ENCODE assay signal across 16 cellular contexts in the genomic region with DNA sequence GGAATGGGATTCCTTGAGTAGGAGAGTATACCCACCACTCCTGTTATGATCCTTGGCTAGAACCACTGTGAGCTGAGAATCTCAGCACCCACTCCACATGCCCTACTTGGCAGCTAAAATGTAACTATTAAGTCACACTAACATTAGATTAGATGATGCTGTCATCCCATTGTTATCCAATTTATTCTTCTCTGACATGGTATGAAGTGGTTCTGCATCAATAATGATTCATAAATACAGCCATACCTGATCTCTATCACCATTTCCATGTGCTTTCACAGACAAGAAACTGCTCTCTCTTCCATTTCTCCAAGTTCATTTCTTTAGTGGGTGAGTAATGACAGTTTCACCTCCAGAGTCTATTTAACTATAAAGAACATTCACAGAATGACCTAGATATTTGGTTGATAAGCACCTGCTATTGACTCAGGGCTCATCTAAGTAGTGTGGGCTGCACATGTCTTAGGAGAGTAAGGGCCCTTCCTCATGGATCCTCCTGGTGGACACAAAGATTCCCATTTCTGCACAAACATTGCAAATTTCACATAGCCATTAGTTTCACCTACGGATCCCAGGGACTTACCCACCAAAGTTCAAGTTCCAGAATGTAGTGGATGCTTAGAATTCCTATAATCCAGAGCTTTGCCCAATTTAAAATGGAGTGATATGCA.
DNase-seq lines count a peak whose midpoint lies in the region; ATAC-seq, FAIRE-seq and TF ChIP-seq lines count a peak whose summit lies in the region.
"Had no signal": no experiment of that assay in that cellular context is flagged by ENCODE, and none has a peak within 500 bp of the region (broad histone marks: within the 10 kb centered on the region; RNA-seq: fewer than 3 reads in every experiment).

No MANE protein-coding gene starts in this region.

- TF ChIP-seq CTCF in A549 (IDR thresholded peaks at IDR 0.05) (no peak), cardiac fibroblast (IDR thresholded peaks at IDR 0.05; ENCODE audit: low read depth, low read length) (peak; percentile 2)

- no peak for TF ChIP-seq RAD21 in A549 (conservative IDR thresholded peaks at IDR 0.05 in 1 of 2, IDR thresholded peaks at IDR 0.05 in 1 of 2)

- DNase-seq in A549 (ENCODE audit: low read depth in 1 of 2, low spot score in 1 of 2) (no peak), cardiac fibroblast (ENCODE audit: low read depth in 2 of 2) (peak; percentile 6 to 43), NCI-H226 (no peak)
- DNase-seq in activated effector memory CD4-positive, alpha-beta T cell treated with anti-CD3 and anti-CD28 coated beads, Interleukin-2, amount 50 U/mL, for 16 hours = no peak
- DNase-seq: activated CD4-positive, alpha-beta T cell treated with anti-CD3 and anti-CD28 coated beads, Interleukin-2, amount 10 ng/mL, durations not matched to agents 7 days and 5 days; activated T-cell treated with anti-CD3 and anti-CD28 coated beads, Interleukin-2, amount 50 U/mL, for 1 hour; Calu3; NCI-H1417 treated with DMSO at 0.1 percent for 48 hours; NCI-H526 treated with DMSO at 0.1 percent for 48 hours; sigmoid colon had no signal

- FAIRE-seq in A549 (lab: Jason Lieb, UNC) = no peak
- FAIRE-seq: islet of Langerhans had no signal

- no peak overlapping the region for H3K4me2 ChIP-seq in A549

- 73% methylated on average over 1 of the region's 1 CpG for WGBS in A549 (ENCODE audit: missing lambda C conversion rate)

- no peak for TF ChIP-seq POLR2A in A549 (IDR thresholded peaks at IDR 0.05; ENCODE audit: low read length)

- H3K9me3 ChIP-seq in A549 = no peaks in the 10 kb centered on the region
- H3K9me3 ChIP-seq: neutrophil, sigmoid colon had no signal

- peaks cover 10% of the 10 kb centered on the region; the same call in 2 of the 3 replicates for H3K4me1 ChIP-seq in A549
- H3K4me1 ChIP-seq: sigmoid colon had no signal

- H3K4me3 ChIP-seq in A549 = no peak overlapping the region
- no peak overlapping the region for H3K4me3 ChIP-seq in cardiac fibroblast (replicated peaks in 1 of 2; ENCODE audit: low read depth in 2 of 2, low read length in 2 of 2)
- H3K4me3 ChIP-seq: sigmoid colon had no signal

- CTCF ChIA-PET in A549 (lab: Yijun Ruan, JAX) = interaction anchor here (0.8 to 1.5 kb wide), 3 partner anchors 10 to 195 kb away, joined by 3 to 5 read pairs (median 3); no protein-coding TSS in a partner anchor

- TF ChIP-seq EP300 in A549 (IDR thresholded peaks at IDR 0.05) = no peak

- POLR2A ChIA-PET in A549 (lab: Yijun Ruan, JAX) = interaction anchor here (0.8 kb wide), 1 partner anchor 68 kb away, joined by 3 read pairs; no protein-coding TSS in a partner anchor

- H3K27ac ChIP-seq in A549 = no peak overlapping the region
- H3K27ac ChIP-seq: neutrophil, sigmoid colon had no signal

- peak; percentile 59 to 63; a peak in 5 of 6 replicates for ATAC-seq in A549
- ATAC-seq in GM19395 (IDR thresholded peaks at IDR 0.05; ENCODE audit: unreplicated experiment) = peak; percentile 32
- peak; percentile 9 for ATAC-seq in HG03159 (IDR thresholded peaks at IDR 0.05; ENCODE audit: unreplicated experiment)
- no peak for ATAC-seq in HG03565 (IDR thresholded peaks at IDR 0.05; ENCODE audit: unreplicated experiment)
- no peak for ATAC-seq in GM21381 (IDR thresholded peaks at IDR 0.05; ENCODE audit: unreplicated experiment)

TF ChIP-seq in A549, 52 proteins besides CTCF, POLR2A, EP300 and RAD21:
- TF ChIP-seq BHLHE40 (IDR thresholded peaks at IDR 0.05; ENCODE audit: low read depth, low read length) (no peak), CBX2 (IDR thresholded peaks at IDR 0.05; ENCODE audit: borderline replicate concordance, low read depth) (no peak), ZNF302 (CRISPR knock-in tag; IDR thresholded peaks at IDR 0.05) (no peak), RFX5 (IDR thresholded peaks at IDR 0.05) (no peak), HOXA7 (CRISPR knock-in tag; IDR thresholded peaks at IDR 0.05) (no peak), HES2 (IDR thresholded peaks at IDR 0.05) (no peak), HMGXB4 (CRISPR knock-in tag; IDR thresholded peaks at IDR 0.05; ENCODE audit: borderline replicate concordance) (no peak), NFE2L2 (conservative IDR thresholded peaks at IDR 0.05; ENCODE audit: low read length) (no peak)
TF ChIP-seq in A549: peak in this region for 0.

Comparison
In these comparisons a context has a peak if more than half of its experiments do, and no peak if none do; other contexts are left out.
1. ATAC-seq: peak in A549 (2 of 2), GM19395 (single experiment) and HG03159 (single experiment); none in HG03565 (single experiment) and GM21381 (single experiment).
2. DNase-seq: peak in cardiac fibroblast (2 of 2); none in A549 (0 of 2), NCI-H226 (single experiment) and activated effector memory CD4-positive, alpha-beta T cell treated with anti-CD3 and anti-CD28 coated beads, Interleukin-2, amount 50 U/mL, for 16 hours (single experiment).